17 cellular contexts compared by ENCODE assay signal in the genomic region with DNA sequence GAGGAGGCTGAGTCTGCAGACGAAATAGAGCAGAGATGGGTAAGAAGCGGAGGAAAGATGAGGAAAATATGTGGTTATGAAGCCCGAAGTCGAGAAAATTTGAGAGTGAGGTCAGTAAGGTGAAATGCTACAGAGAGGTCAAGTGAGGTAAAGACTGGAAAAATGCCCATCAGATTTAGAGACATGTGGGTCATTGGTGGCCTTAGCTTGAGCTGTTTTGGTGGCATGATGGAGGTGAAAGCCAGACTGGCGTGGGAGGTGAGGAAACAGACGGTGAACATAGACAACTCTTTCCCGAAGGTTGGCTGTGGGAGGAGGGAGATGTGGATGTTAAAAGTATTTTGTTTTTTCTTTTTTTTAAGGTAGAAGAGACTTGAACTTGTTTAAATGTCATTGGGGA. TPM values are rescaled to one million over a fixed set of nuclear protein-coding genes. Genes with fewer than 3 reads are reported as not detected.
DNase-seq lines count a peak whose midpoint lies in the region; ATAC-seq and TF ChIP-seq lines count a peak whose summit lies in the region.
"Had no signal": no experiment of that assay in that cellular context is flagged by ENCODE, and none has a peak within 500 bp of the region (broad histone marks: within the 10 kb centered on the region; RNA-seq: fewer than 3 reads in every experiment).

No MANE protein-coding gene starts in this region.

- DNase-seq in right cardiac atrium (no peak), left cardiac atrium (no peak), dorsolateral prefrontal cortex (peak in 1 of 10 donors; percentile 31), right lobe of liver (no peak), NCI-H2196 treated with DMSO at 0.1 percent for 48 hours (lab: John Stamatoyannopoulos, UW; ENCODE audit: unreplicated experiment) (no peak), nucleus accumbens (lab: John Stamatoyannopoulos, UW) (no peak), DMS 273 treated with DMSO at 0.1 percent for 48 hours (lab: John Stamatoyannopoulos, UW) (no peak)
- DNase-seq: CD8-positive, alpha-beta memory T cell; DND-41; H7; NCI-H1436 treated with DMSO at 0.1 percent for 48 hours; NCI-H2029 treated with DMSO at 0.1 percent for 48 hours; NCI-H510A; SHP77 treated with DMSO at 0.1 percent for 48 hours had no signal

- peaks cover 16% of the 10 kb centered on the region for H3K4me1 ChIP-seq in right cardiac atrium (ENCODE audit: control insufficient read depth, insufficient read depth, low read length)
- peaks cover 0 to 60% (median 25%) of the 10 kb centered on the region in 4 donors for H3K4me1 ChIP-seq in right lobe of liver
- H3K4me1 ChIP-seq: A549 had no signal

- H3K9me3 ChIP-seq in right cardiac atrium (ENCODE audit: control insufficient read depth, low read length) (no peaks in the 10 kb centered on the region), right lobe of liver (no peaks in the 10 kb centered on the region)
- H3K9me3 ChIP-seq: A549 had no signal

- intact Hi-C loops in right cardiac atrium (cut with DNase I) (no loop called here), left cardiac atrium (cut with DNase I) (no loop called here), dorsolateral prefrontal cortex (cut with DNase I) (no loop called here), right lobe of liver (cut with DNase I) (no loop called here)

- H3K27ac ChIP-seq in right cardiac atrium (ENCODE audit: low read length) (peak overlapping the region; percentile 74), dorsolateral prefrontal cortex (peak overlapping the region in 51 of 59 donors; percentile 13 to 90 (median 77)), right lobe of liver (peak overlapping the region in 2 of 3 donors; percentile 69 to 78)
- H3K27ac ChIP-seq: A549; BLaER1 treated with 17β-estradiol and CSF1 and Interleukin-3, amounts not matched to agents 10 nM and 100 nM had no signal

- 77% methylated on average over 7 of the region's 7 CpGs for WGBS in right cardiac atrium
- 40% methylated on average over 6 of the region's 7 CpGs for WGBS in right lobe of liver (ENCODE audit: insufficient coverage, low coverage, low lambda C conversion rate, missing lambda C conversion rate)

- no peaks in the 10 kb centered on the region for H3K36me3 ChIP-seq in right lobe of liver

- TF ChIP-seq CTCF in dorsolateral prefrontal cortex (IDR thresholded peaks at IDR 0.05 in 54 of 56, conservative IDR thresholded peaks at IDR 0.05 in 2 of 56; ENCODE audit: low read depth in 1 of 56, partially characterized antibody in 56 of 56) (no peak), right lobe of liver (IDR thresholded peaks at IDR 0.05) (no peak)

- ATAC-seq in right cardiac atrium (no peak), left cardiac atrium (no peak), right lobe of liver (peak in 3 of 4 donors; percentile 21 to 40 (median 29)), HG02885 (IDR thresholded peaks at IDR 0.05; ENCODE audit: poor library complexity, unreplicated experiment) (no peak)
- ATAC-seq: A549 had no signal

- no peak overlapping the region for H3K4me3 ChIP-seq in right cardiac atrium (ENCODE audit: low read length)
- no peak overlapping the region for H3K4me3 ChIP-seq in dorsolateral prefrontal cortex
- H3K4me3 ChIP-seq in right lobe of liver, result no peak overlapping the region
- H3K4me3 ChIP-seq: A549; BLaER1 treated with 17β-estradiol and CSF1 and Interleukin-3, amounts not matched to agents 10 nM and 100 nM had no signal

- H3K27me3 ChIP-seq in right cardiac atrium (ENCODE audit: control insufficient read depth, insufficient read depth), result no peaks in the 10 kb centered on the region
- no peaks in the 10 kb centered on the region for H3K27me3 ChIP-seq in dorsolateral prefrontal cortex
- no peaks in the 10 kb centered on the region for H3K27me3 ChIP-seq in right lobe of liver
- H3K27me3 ChIP-seq: BLaER1 treated with 17β-estradiol and CSF1 and Interleukin-3, amounts not matched to agents 10 nM and 100 nM had no signal

- no peak for TF ChIP-seq POLR2A in right lobe of liver (IDR thresholded peaks at IDR 0.05)

RNA-seq across cellular contexts. Expression of a gene that starts 9.4 kb away (rescaled TPM):
- total RNA-seq in right cardiac atrium (10 to 100 TPM; 37.3 to 44.1 (median 38.5) TPM), left cardiac atrium (10 to 100 TPM; 31.8 to 36.4 TPM), dorsolateral prefrontal cortex (10 to 100 TPM; 28.4 to 72.0 (median 52.6) TPM), right lobe of liver (10 to 100 TPM; 23.4 to 30.0 (median 26.9) TPM)
- 10.8 TPM for polyA plus RNA-seq in right cardiac atrium

Comparison
In these comparisons a context has a peak if more than half of its experiments do, and no peak if none do; other contexts are left out.
1. ATAC-seq: peak in right lobe of liver (3 of 4); none in right cardiac atrium (0 of 2), left cardiac atrium (0 of 2) and HG02885 (single experiment).
2. Peak in every context shown above with its lines, with median percentiles within 50 percentile points of each other: H3K27ac ChIP-seq.